ENCODE assay signal across 8 cellular contexts in the genomic region with DNA sequence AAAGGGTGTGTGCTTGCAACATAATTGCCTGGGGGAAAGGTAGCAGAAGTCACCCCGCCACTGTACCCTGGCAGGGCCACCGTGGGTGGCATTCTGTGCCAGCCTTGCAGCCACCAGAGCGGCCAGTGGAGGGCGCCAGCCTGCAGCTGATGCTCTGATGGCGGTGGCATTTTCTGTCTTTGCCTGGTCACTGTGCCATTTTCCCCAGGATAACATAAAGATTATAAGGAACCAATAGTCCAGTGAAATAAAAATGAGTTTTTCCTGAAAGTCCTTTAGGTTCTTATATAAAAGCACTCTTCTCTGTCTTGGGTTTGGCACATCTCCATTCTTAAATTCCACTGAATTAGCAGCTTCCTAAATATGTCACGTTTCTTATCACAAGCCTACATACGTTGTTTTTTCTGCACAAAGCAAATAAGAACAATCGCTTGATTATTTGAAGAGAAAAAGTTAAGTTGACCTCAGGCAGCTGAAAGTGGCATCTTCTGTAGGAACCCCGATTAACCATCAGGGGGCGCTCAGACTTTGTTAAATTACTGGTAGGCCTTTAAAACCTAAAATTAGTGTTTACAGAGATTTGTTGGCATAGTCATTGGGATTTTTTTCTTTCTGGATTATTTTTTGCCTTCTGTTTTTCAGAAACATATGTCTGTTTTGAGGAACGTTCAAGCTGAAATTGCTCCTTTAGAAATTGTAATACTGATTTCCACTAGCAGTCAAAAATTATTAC.
DNase-seq lines count a peak whose midpoint lies in the region; ATAC-seq and TF ChIP-seq lines count a peak whose summit lies in the region.

No MANE protein-coding gene starts in this region.

- DNase-seq in AML-193 (lab: John Stamatoyannopoulos, UW): peak; percentile 66 to 76
- peak; percentile 19 to 87 (median 68) for DNase-seq in NCI-H1417 (lab: John Stamatoyannopoulos, UW)
- DNase-seq in T follicular helper cell (ENCODE audit: low read depth): peak; percentile 49
- DNase-seq in adrenal gland: peak; percentile 55 to 88 (median 65)
- DNase-seq in left cardiac atrium: peak; percentile 54
- DNase-seq in renal cortical epithelial cell (ENCODE audit: low read depth): peak; percentile 50

- intact Hi-C loops in adrenal gland (cut with DNase I) (no loop called here), left cardiac atrium (cut with DNase I) (loop anchor here (2.0 to 10.0 kb wide), 4 partner anchors 61 to 269 kb away; no protein-coding TSS in a partner anchor)

- 2 to 11% (median 6%) methylated on average over 11 of the region's 11 CpGs for WGBS in adrenal gland, 4 donors

- H3K4me3 ChIP-seq in adrenal gland: no peak overlapping the region

- ATAC-seq in GM19467 (IDR thresholded peaks at IDR 0.05; ENCODE audit: unreplicated experiment) (peak; percentile 54), left cardiac atrium (peak; percentile 57 to 62), GM18520 (IDR thresholded peaks at IDR 0.05; ENCODE audit: unreplicated experiment) (no peak)

- H3K36me3 ChIP-seq in adrenal gland (replicated peaks in 1 of 2): no peaks in the 10 kb centered on the region

- H3K4me1 ChIP-seq in adrenal gland (replicated peaks in 1 of 2): peaks cover 5 to 7% of the 10 kb centered on the region in 2 donors

- no peak for TF ChIP-seq POLR2A in adrenal gland (IDR thresholded peaks at IDR 0.05)

- H3K9me3 ChIP-seq in adrenal gland (replicated peaks in 1 of 3): no peaks in the 10 kb centered on the region

- no peaks in the 10 kb centered on the region for H3K27me3 ChIP-seq in adrenal gland

- TF ChIP-seq CTCF in adrenal gland (IDR thresholded peaks at IDR 0.05): peak; percentile 51 to 84 (median 76)

- H3K27ac ChIP-seq in adrenal gland: no peak overlapping the region

Comparison
In these comparisons a context has a peak if more than half of its experiments do, and no peak if none do; other contexts are left out.
1. intact Hi-C loops: an anchor here in left cardiac atrium (2.0 to 10.0 kb wide); none called in adrenal gland.